3 cellular contexts compared by ENCODE assay signal in genomic region chr20:24850206-24850605, GRCh38.
"Had no signal": no experiment of that assay in that cellular context is flagged by ENCODE, and none has a peak within 500 bp of the region (broad histone marks: within the 10 kb centered on the region; RNA-seq: fewer than 3 reads in every experiment).

No MANE protein-coding gene starts in this region.

- DNase-seq: GDM1, GF-D8 had no signal

- ATAC-seq: GM12878 had no signal

- H3K4me3 ChIP-seq: GM12878 had no signal
